ENCODE assay signal across 7 cellular contexts in the genomic region with DNA sequence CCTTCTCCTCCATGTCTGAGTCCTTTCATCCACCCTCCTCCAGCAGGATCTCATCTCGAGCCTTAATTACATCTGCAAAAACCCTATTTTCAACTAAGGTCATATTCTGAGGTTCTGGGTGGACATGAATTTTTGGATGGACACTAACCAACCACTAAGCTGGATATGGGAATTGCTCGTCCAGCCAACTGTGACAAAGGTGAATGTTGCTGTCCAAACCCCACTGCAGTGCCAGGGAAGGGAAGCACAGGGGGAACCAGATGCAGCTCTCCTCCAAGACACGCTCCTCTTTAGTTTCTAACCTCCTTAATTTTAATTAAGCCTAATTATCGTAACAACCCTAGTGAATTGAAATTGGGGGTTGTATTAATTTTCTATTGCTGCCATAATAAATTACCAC.
"Had no signal": no experiment of that assay in that cellular context is flagged by ENCODE, and none has a peak within 500 bp of the region (broad histone marks: within the 10 kb centered on the region; RNA-seq: fewer than 3 reads in every experiment).

No MANE protein-coding gene starts in this region.

- H3K27ac ChIP-seq: GM23248 had no signal

- H3K4me3 ChIP-seq: GM23248, HAP-1 had no signal

- H3K9ac ChIP-seq: GM23248 had no signal

- H3K4me1 ChIP-seq: HAP-1 had no signal

- H2AFZ ChIP-seq: GM23248 had no signal

- DNase-seq: GM23248, GOT3, H7, HFFc6, KBM-7 had no signal

- H3K9me3 ChIP-seq: HAP-1 had no signal

- H3K36me3 ChIP-seq: HAP-1 had no signal

- ATAC-seq: HCT116 had no signal
